In the genomic region with DNA sequence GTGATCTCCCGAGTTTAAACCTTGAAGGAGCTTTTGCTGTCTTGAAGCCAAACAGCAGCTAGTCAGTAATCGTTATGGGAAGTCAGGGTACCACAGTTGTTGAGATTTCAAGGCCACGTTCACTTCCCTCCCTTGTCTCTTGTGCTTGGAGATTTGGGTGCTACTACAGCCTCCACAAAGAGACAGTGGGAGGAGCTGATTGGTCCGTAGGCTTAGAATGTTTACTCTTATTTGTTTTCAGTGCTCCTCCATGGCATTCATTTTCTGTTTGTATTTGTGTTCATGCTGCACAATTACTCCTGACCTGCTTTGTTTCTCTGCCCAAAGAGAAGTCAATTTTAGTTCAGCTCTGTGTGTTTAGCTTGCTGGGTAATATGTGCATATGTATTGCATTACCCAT, we compare ENCODE assay signal across 13 cellular contexts.
A peak's percentile ranks its signal among the peaks of the same experiment; 100 is the strongest.
DNase-seq lines count a peak whose midpoint lies in the region; ATAC-seq lines count a peak whose summit lies in the region.
"Had no signal": no experiment of that assay in that cellular context is flagged by ENCODE, and none has a peak within 500 bp of the region (broad histone marks: within the 10 kb centered on the region; RNA-seq: fewer than 3 reads in every experiment).

No MANE protein-coding gene starts in this region.

- ATAC-seq in left ventricle myocardium superior (peak; percentile 13), left cardiac atrium (no peak), HG03039 (IDR thresholded peaks at IDR 0.05; ENCODE audit: unreplicated experiment) (no peak)

- DNase-seq in left ventricle myocardium superior = no peak
- no peak for DNase-seq in left cardiac atrium
- peak; percentile 81 for DNase-seq in NCI-H774 (lab: John Stamatoyannopoulos, UW)
- peak; percentile 24 for DNase-seq in iPS-NIHi11 (ENCODE audit: low spot score)
- DNase-seq in GDM1 (lab: John Stamatoyannopoulos, UW) = no peak
- DNase-seq in activated T-cell treated with anti-CD3 and anti-CD28 coated beads, Interleukin-2, amount 50 U/mL, for 1 hour = no peak
- no peak for DNase-seq in OCI-M1 (lab: John Stamatoyannopoulos, UW)
- DNase-seq: activated CD4-positive, alpha-beta memory T cell treated with anti-CD3 and anti-CD28 coated beads, Interleukin-2, amount 10 ng/mL, durations not matched to agents 7 days and 5 days; activated naive CD8-positive, alpha-beta T cell treated with anti-CD3 and anti-CD28 coated beads, Interleukin-2, amount 10 ng/mL, durations not matched to agents 7 days and 5 days; effector CD4-positive, alpha-beta T cell; stimulated activated CD4-positive, alpha-beta T cell treated with anti-CD3 and anti-CD28 coated beads, Interleukin-12 subunit alpha, Interleukin-12 subunit beta, amount 100 ng/mL, for 4 hours; stimulated activated CD8-positive, alpha-beta memory T cell treated with anti-CD3 and anti-CD28 coated beads, Interleukin-4, amount 100 ng/mL, for 48 hours had no signal

- intact Hi-C loops in left ventricle myocardium superior (cut with micrococcal nuclease) (no loop called here), left cardiac atrium (cut with DNase I) (loop anchor here in 1 of 2 donors (10.0 kb wide), 1 partner anchor 554 kb away; a partner anchor contains a TSS)

Comparison
In these comparisons a context has a peak if more than half of its experiments do, and no peak if none do; other contexts are left out.
1. DNase-seq: peak in NCI-H774 (single experiment) and iPS-NIHi11 (single experiment); none in left ventricle myocardium superior (single experiment), left cardiac atrium (single experiment), GDM1 (single experiment), activated T-cell treated with anti-CD3 and anti-CD28 coated beads, Interleukin-2, amount 50 U/mL, for 1 hour (single experiment) and OCI-M1 (single experiment).